Comparison of ENCODE assay signal across 10 cellular contexts in genomic region chr13:41384749-41385503, GRCh38.
DNase-seq lines count a peak whose midpoint lies in the region; ATAC-seq and TF ChIP-seq lines count a peak whose summit lies in the region.
"Had no signal": no experiment of that assay in that cellular context is flagged by ENCODE, and none has a peak within 500 bp of the region (broad histone marks: within the 10 kb centered on the region; RNA-seq: fewer than 3 reads in every experiment).

No MANE protein-coding gene starts in this region.

- no peaks in the 10 kb centered on the region for H3K4me1 ChIP-seq in colonic mucosa

- no peaks in the 10 kb centered on the region for H3K36me3 Mint-ChIP-seq in neural crest cell (ENCODE audit: low read depth)

- H3K4me1 Mint-ChIP-seq in neural crest cell = no peaks in the 10 kb centered on the region

- H3K36me3 ChIP-seq in colonic mucosa = no peaks in the 10 kb centered on the region
- H3K36me3 ChIP-seq: neutrophil had no signal

- no peak overlapping the region for H3K4me3 ChIP-seq in colonic mucosa

- H3K9ac ChIP-seq in colonic mucosa (ENCODE audit: low read depth in 2 of 2, low read length in 2 of 2) = no peak overlapping the region

- DNase-seq in ELR (ENCODE audit: low read depth) (peak; percentile 41), M059J (ENCODE audit: low read depth) (peak; percentile 5), colonic mucosa (no peak), neural crest cell (ENCODE audit: low read depth, low spot score) (no peak), UCSD-AML1 (lab: John Stamatoyannopoulos, UW; ENCODE audit: unreplicated experiment) (no peak), omental fat pad (ENCODE audit: low spot score) (no peak)
- DNase-seq: NCI-H748 treated with DMSO at 0.1 percent for 48 hours had no signal

- no peaks in the 10 kb centered on the region for H3K27me3 Mint-ChIP-seq in neural crest cell (ENCODE audit: low read depth)

- no peak overlapping the region for H3K27ac ChIP-seq in colonic mucosa
- H3K27ac ChIP-seq: neutrophil had no signal

- no peak overlapping the region for H3K4me3 Mint-ChIP-seq in neural crest cell

- ATAC-seq in GM21360 (IDR thresholded peaks at IDR 0.05; ENCODE audit: unreplicated experiment) (no peak), omental fat pad (ENCODE audit: low FRiP score) (no peak), GM21717 (IDR thresholded peaks at IDR 0.05; ENCODE audit: unreplicated experiment) (no peak)

- TF ChIP-seq CTCF in colonic mucosa (IDR thresholded peaks at IDR 0.05) (peak; percentile 27), neural crest cell (conservative IDR thresholded peaks at IDR 0.05) (peak; percentile 63), omental fat pad (IDR thresholded peaks at IDR 0.05) (no peak)

- no peaks in the 10 kb centered on the region for H3K27me3 ChIP-seq in colonic mucosa
- H3K27me3 ChIP-seq: neutrophil had no signal

- intact Hi-C loops in colonic mucosa (cut with DNase I) = no loop called here

- no peaks in the 10 kb centered on the region for H3K9me3 ChIP-seq in colonic mucosa
- H3K9me3 ChIP-seq: neutrophil had no signal

- peaks cover 3% of the 10 kb centered on the region for H3K9me3 Mint-ChIP-seq in neural crest cell

- H3K27ac Mint-ChIP-seq in neural crest cell (ENCODE audit: unreplicated experiment) = no peak overlapping the region

Comparison
In these comparisons a context has a peak if more than half of its experiments do, and no peak if none do; other contexts are left out.
1. DNase-seq: peak in ELR (single experiment) and M059J (single experiment); none in colonic mucosa (single experiment), neural crest cell (single experiment), UCSD-AML1 (single experiment) and omental fat pad (single experiment).
2. CTCF ChIP-seq: peak in colonic mucosa (single experiment) and neural crest cell (single experiment); none in omental fat pad (0 of 3).